In genomic region chr16:20107086-20107485, GRCh38 we compare ENCODE assay signal across 36 cellular contexts. TPM values are rescaled to one million over a fixed set of nuclear protein-coding genes. Genes with fewer than 3 reads are reported as not detected.
"Had no signal": no experiment of that assay in that cellular context is flagged by ENCODE, and none has a peak within 500 bp of the region (broad histone marks: within the 10 kb centered on the region; RNA-seq: fewer than 3 reads in every experiment).

No MANE protein-coding gene starts in this region.

- H3K27me3 Mint-ChIP-seq: activated CD4-positive, alpha-beta memory T cell treated with anti-CD3 and anti-CD28 coated beads, Interleukin-2, amount 10 ng/mL, durations not matched to agents 7 days and 5 days; activated CD8-positive, alpha-beta memory T cell treated with anti-CD3 and anti-CD28 coated beads, Interleukin-2, amount 10 ng/mL, durations not matched to agents 7 days and 5 days; activated naive CD4-positive, alpha-beta T cell treated with anti-CD3 and anti-CD28 coated beads, Interleukin-2, amount 10 ng/mL, durations not matched to agents 7 days and 5 days; activated naive CD8-positive, alpha-beta T cell treated with anti-CD3 and anti-CD28 coated beads, Interleukin-2, amount 50 U/mL, for 24 hours had no signal

- H3K36me3 Mint-ChIP-seq: activated CD8-positive, alpha-beta memory T cell treated with anti-CD3 and anti-CD28 coated beads, Interleukin-2, amount 10 ng/mL, durations not matched to agents 7 days and 5 days; activated naive CD4-positive, alpha-beta T cell treated with anti-CD3 and anti-CD28 coated beads, Interleukin-2, amount 10 ng/mL, durations not matched to agents 7 days and 5 days; activated naive CD8-positive, alpha-beta T cell; brain had no signal

- ATAC-seq: activated CD8-positive, alpha-beta memory T cell treated with anti-CD3 and anti-CD28 coated beads, Interleukin-2, amount 10 ng/mL, durations not matched to agents 7 days and 5 days; activated naive CD8-positive, alpha-beta T cell treated with anti-CD3 and anti-CD28 coated beads, Interleukin-2, amount 50 U/mL, for 24 hours; Panc1 had no signal

- FAIRE-seq: bronchial epithelial cell had no signal

- H3K4me1 Mint-ChIP-seq: activated CD4-positive, alpha-beta memory T cell treated with anti-CD3 and anti-CD28 coated beads, Interleukin-2, amount 10 ng/mL, durations not matched to agents 7 days and 5 days; activated CD8-positive, alpha-beta memory T cell treated with anti-CD3 and anti-CD28 coated beads, Interleukin-2, amount 10 ng/mL, durations not matched to agents 7 days and 5 days; activated naive CD4-positive, alpha-beta T cell treated with anti-CD3 and anti-CD28 coated beads, Interleukin-2, amount 10 ng/mL, durations not matched to agents 7 days and 5 days; activated naive CD8-positive, alpha-beta T cell treated with anti-CD3 and anti-CD28 coated beads, Interleukin-2, amount 50 U/mL, for 24 hours; brain had no signal

- DNase-seq: activated CD4-positive, alpha-beta memory T cell treated with anti-CD3 and anti-CD28 coated beads, Interleukin-2, amount 10 ng/mL, durations not matched to agents 7 days and 5 days; activated CD4-positive, alpha-beta T cell treated with anti-CD3 and anti-CD28 coated beads for 1 hour; activated CD4-positive, alpha-beta T cell treated with anti-CD3 and anti-CD28 coated beads for 48 hours; activated CD4-positive, CD25-positive, alpha-beta regulatory T cell; activated CD8-positive, alpha-beta memory T cell treated with anti-CD3 and anti-CD28 coated beads for 24 hours; activated CD8-positive, alpha-beta memory T cell treated with anti-CD3 and anti-CD28 coated beads, Interleukin-2, amount 10 ng/mL, durations not matched to agents 7 days and 5 days; activated CD8-positive, alpha-beta memory T cell treated with anti-CD3 and anti-CD28 coated beads, Interleukin-2, amount 50 U/mL, for 48 hours; activated effector memory CD4-positive, alpha-beta T cell treated with Interleukin-2 at 50 U/mL for 16 hours; activated naive CD4-positive, alpha-beta T cell treated with anti-CD3 and anti-CD28 coated beads, Interleukin-2, amount 10 ng/mL, durations not matched to agents 7 days and 5 days; activated naive CD8-positive, alpha-beta T cell treated with anti-CD3 and anti-CD28 coated beads, Interleukin-2, amount 50 U/mL, for 24 hours; activated T-cell treated with anti-CD3 and anti-CD28 coated beads, Interleukin-2, amount 50 U/mL, for 48 hours; anterior cingulate cortex; caudate nucleus; cerebellar nuclear complex; NCI-H1105 treated with DMSO at 0.1 percent for 48 hours; NCI-H1436 treated with DMSO at 0.1 percent for 48 hours; NCI-H1694 treated with DMSO at 0.1 percent for 48 hours; NCI-H2029; NCI-H2107; NCI-H2171; NCI-H446; NCI-H510A treated with DMSO at 0.1 percent for 48 hours; NCI-H526 treated with DMSO at 0.1 percent for 48 hours; NCI-H774; SHP77; SW 1271; T-helper 1 cell; T-helper 2 cell; T-helper 9 cell had no signal

- H3K4me3 Mint-ChIP-seq: activated CD4-positive, alpha-beta memory T cell treated with anti-CD3 and anti-CD28 coated beads, Interleukin-2, amount 10 ng/mL, durations not matched to agents 7 days and 5 days; activated CD8-positive, alpha-beta memory T cell treated with anti-CD3 and anti-CD28 coated beads, Interleukin-2, amount 10 ng/mL, durations not matched to agents 7 days and 5 days; activated naive CD4-positive, alpha-beta T cell treated with anti-CD3 and anti-CD28 coated beads, Interleukin-2, amount 10 ng/mL, durations not matched to agents 7 days and 5 days; activated naive CD8-positive, alpha-beta T cell; activated naive CD8-positive, alpha-beta T cell treated with anti-CD3 and anti-CD28 coated beads, Interleukin-2, amount 50 U/mL, for 24 hours; brain had no signal

- H3K27ac Mint-ChIP-seq: activated CD4-positive, alpha-beta memory T cell treated with anti-CD3 and anti-CD28 coated beads, Interleukin-2, amount 10 ng/mL, durations not matched to agents 7 days and 5 days; activated CD8-positive, alpha-beta memory T cell treated with anti-CD3 and anti-CD28 coated beads, Interleukin-2, amount 10 ng/mL, durations not matched to agents 7 days and 5 days; activated naive CD4-positive, alpha-beta T cell treated with anti-CD3 and anti-CD28 coated beads, Interleukin-2, amount 10 ng/mL, durations not matched to agents 7 days and 5 days; activated naive CD8-positive, alpha-beta T cell; activated naive CD8-positive, alpha-beta T cell treated with anti-CD3 and anti-CD28 coated beads, Interleukin-2, amount 50 U/mL, for 24 hours; brain had no signal

- H3K9me3 Mint-ChIP-seq: activated CD4-positive, alpha-beta memory T cell treated with anti-CD3 and anti-CD28 coated beads, Interleukin-2, amount 10 ng/mL, durations not matched to agents 7 days and 5 days; activated naive CD4-positive, alpha-beta T cell treated with anti-CD3 and anti-CD28 coated beads, Interleukin-2, amount 10 ng/mL, durations not matched to agents 7 days and 5 days; activated naive CD8-positive, alpha-beta T cell treated with anti-CD3 and anti-CD28 coated beads, Interleukin-2, amount 50 U/mL, for 24 hours; brain had no signal

- H3K27ac ChIP-seq: VCaP had no signal

RNA-seq across cellular contexts. Expression of gene GPR139, which starts 33.4 kb away (rescaled TPM):
- total RNA-seq: activated CD4-positive, alpha-beta memory T cell treated with anti-CD3 and anti-CD28 coated beads, Interleukin-2, amount 10 ng/mL, durations not matched to agents 7 days and 5 days; activated CD8-positive, alpha-beta memory T cell treated with anti-CD3 and anti-CD28 coated beads, Interleukin-2, amount 10 ng/mL, durations not matched to agents 7 days and 5 days; bronchial epithelial cell; M059J; RPMI7951 had no signal
